Comparison of ENCODE assay signal across 24 cellular contexts in genomic region chr4:65167719-65168118, GRCh38.
DNase-seq lines count a peak whose midpoint lies in the region; ATAC-seq, FAIRE-seq and TF ChIP-seq lines count a peak whose summit lies in the region.
"Had no signal": no experiment of that assay in that cellular context is flagged by ENCODE, and none has a peak within 500 bp of the region (broad histone marks: within the 10 kb centered on the region; RNA-seq: fewer than 3 reads in every experiment).

No MANE protein-coding gene starts in this region.

- H2BK12ac ChIP-seq in mesenchymal stem cell (ENCODE audit: low read length in 2 of 2) = no peak overlapping the region

- no peaks in the 10 kb centered on the region for H3K79me2 ChIP-seq in GM23338 (replicated peaks; ENCODE audit: insufficient read depth)
- H3K79me2 ChIP-seq in astrocyte (ENCODE audit: insufficient read depth, low read length) = no peaks in the 10 kb centered on the region

- H3K18ac ChIP-seq in mesenchymal stem cell (ENCODE audit: low read depth in 1 of 2, low read length in 2 of 2) = no peak overlapping the region

- H3K79me1 ChIP-seq in mesenchymal stem cell (replicated peaks; ENCODE audit: low read length, poor library complexity, severe bottlenecking) = no peaks in the 10 kb centered on the region

- peaks cover 5% of the 10 kb centered on the region; the same call in 2 of the 3 replicates for H3K4me1 Mint-ChIP-seq in GM23338
- H3K4me1 Mint-ChIP-seq in astrocyte (ENCODE audit: low read depth, unreplicated experiment) = no peaks in the 10 kb centered on the region
- H3K4me1 Mint-ChIP-seq: CD14-positive monocyte had no signal

- H3K27ac Mint-ChIP-seq in GM23338 = 0 out of 2 replicates have a peak overlapping the region, but pooled peaks have one; percentile 16
- H3K27ac Mint-ChIP-seq in astrocyte (ENCODE audit: unreplicated experiment) = no peak overlapping the region
- H3K27ac Mint-ChIP-seq: CD14-positive monocyte; CD4-positive, alpha-beta T cell; H9; HFFc6 had no signal

- no peak overlapping the region for H2BK120ac ChIP-seq in mesenchymal stem cell (ENCODE audit: low read depth, low read length)

- ATAC-seq in GM23338 (no peak), upper lobe of right lung (no peak), GM19455 (IDR thresholded peaks at IDR 0.05; ENCODE audit: unreplicated experiment) (no peak)
- ATAC-seq: A549 had no signal

- no peaks in the 10 kb centered on the region for H3F3A ChIP-seq in GM23338 (replicated peaks; ENCODE audit: low read depth)

- H3K9me3 Mint-ChIP-seq in GM23338 = no peaks in the 10 kb centered on the region
- H3K9me3 Mint-ChIP-seq in astrocyte (ENCODE audit: unreplicated experiment) = no peaks in the 10 kb centered on the region
- H3K9me3 Mint-ChIP-seq: H9 had no signal

- no peak overlapping the region for H4K91ac ChIP-seq in mesenchymal stem cell (ENCODE audit: low read length)

- WGBS in mesenchymal stem cell = 69% methylated on average over 2 of the region's 3 CpGs

- H3K27me3 Mint-ChIP-seq in GM23338 (ENCODE audit: insufficient read depth, low read depth, poor library complexity) (no peaks in the 10 kb centered on the region), astrocyte (ENCODE audit: low read depth, unreplicated experiment) (no peaks in the 10 kb centered on the region)
- H3K27me3 Mint-ChIP-seq: CD4-positive, alpha-beta T cell had no signal

- H3K9ac ChIP-seq in astrocyte (ENCODE audit: low read length) = no peak overlapping the region
- no peak overlapping the region for H3K9ac ChIP-seq in mesenchymal stem cell (ENCODE audit: low read length)
- H3K9ac ChIP-seq: BLaER1 treated with 17β-estradiol and CSF1 and Interleukin-3, amounts not matched to agents 10 nM and 100 nM; GM23248 had no signal

- H3K36me3 Mint-ChIP-seq in GM23338 (ENCODE audit: low read depth) (no peaks in the 10 kb centered on the region), astrocyte (ENCODE audit: low read depth, unreplicated experiment) (no peaks in the 10 kb centered on the region)
- H3K36me3 Mint-ChIP-seq: CD14-positive monocyte had no signal

- intact Hi-C loops in upper lobe of right lung (cut with DNase I) = no loop called here

- H3K14ac ChIP-seq in mesenchymal stem cell (ENCODE audit: low read length in 2 of 2) = no peak overlapping the region

- H3K4me3 ChIP-seq in GM23338 = no peak overlapping the region
- H3K4me3 ChIP-seq in astrocyte (ENCODE audit: insufficient read depth, low read depth, low read length) = no peak overlapping the region
- no peak overlapping the region for H3K4me3 ChIP-seq in mesenchymal stem cell (ENCODE audit: insufficient read depth in 1 of 2, low read depth in 1 of 2, low read length in 2 of 2)
- H3K4me3 ChIP-seq in upper lobe of right lung = no peak overlapping the region
- H3K4me3 ChIP-seq: A549; BLaER1 treated with 17β-estradiol and CSF1 and Interleukin-3, amounts not matched to agents 10 nM and 100 nM; GM23248 had no signal

- TF ChIP-seq CTCF in GM23338 (conservative IDR thresholded peaks at IDR 0.05; ENCODE audit: low read depth in 2 of 2) (no peak), astrocyte (IDR thresholded peaks at IDR 0.05; ENCODE audit: insufficient read depth, low read depth, low read length) (no peak), upper lobe of right lung (IDR thresholded peaks at IDR 0.05) (no peak)

- H2BK15ac ChIP-seq in mesenchymal stem cell (ENCODE audit: low read depth, poor library complexity, severe bottlenecking) = no peak overlapping the region

- no peak overlapping the region for H3K23ac ChIP-seq in mesenchymal stem cell (ENCODE audit: low read length in 2 of 2)

- H3K4ac ChIP-seq in mesenchymal stem cell (ENCODE audit: low read depth in 1 of 2, low read length in 2 of 2) = no peak overlapping the region

- H2AK5ac ChIP-seq in mesenchymal stem cell (ENCODE audit: low read length, severe bottlenecking) = no peak overlapping the region

- H3K4me1 ChIP-seq in GM23338 (ENCODE audit: insufficient read depth) (no peaks in the 10 kb centered on the region; the same call in 1 of the 2 replicates), astrocyte (ENCODE audit: insufficient read depth, low read length) (no peaks in the 10 kb centered on the region), mesenchymal stem cell (ENCODE audit: control insufficient read depth, insufficient read depth, low read depth, low read length) (no peaks in the 10 kb centered on the region), upper lobe of right lung (no peaks in the 10 kb centered on the region)
- H3K4me1 ChIP-seq: A549, BE2C had no signal

- DNase-seq in GM23338 (ENCODE audit: low spot score) (no peak), astrocyte (ENCODE audit: low read depth) (peak; percentile 9), mesenchymal stem cell (no peak), T-helper 2 cell (no peak), LoVo (ENCODE audit: low spot score) (no peak), upper lobe of right lung (no peak)
- DNase-seq: 8988T; ACHN; AML-193; BE2C; Calu3; CD4-positive, alpha-beta T cell; COR-L47; DMS53; DMS79 treated with DMSO at 0.1 percent for 48 hours; GM23248; H9; HFFc6 had no signal

- FAIRE-seq in astrocyte (lab: Jason Lieb, UNC) = no peak
- FAIRE-seq: A549, G401.6, GM12892 had no signal

- H3K4me2 ChIP-seq in GM23338 = no peak overlapping the region
- no peak overlapping the region for H3K4me2 ChIP-seq in astrocyte (ENCODE audit: low read length)
- no peak overlapping the region for H3K4me2 ChIP-seq in mesenchymal stem cell (ENCODE audit: low read length, poor library complexity, severe bottlenecking)
- H3K4me2 ChIP-seq: A549; BLaER1 treated with 17β-estradiol and CSF1 and Interleukin-3, amounts not matched to agents 10 nM and 100 nM had no signal

- no peaks in the 10 kb centered on the region for H3K36me3 ChIP-seq in GM23338 (ENCODE audit: insufficient read depth)
- H3K36me3 ChIP-seq in astrocyte (ENCODE audit: insufficient read depth, low read length) = no peaks in the 10 kb centered on the region
- H3K36me3 ChIP-seq in mesenchymal stem cell (ENCODE audit: control insufficient read depth in 1 of 2, insufficient read depth in 2 of 2, low read depth in 1 of 2, low read length in 2 of 2) = no peaks in the 10 kb centered on the region
- no peaks in the 10 kb centered on the region for H3K36me3 ChIP-seq in upper lobe of right lung
- H3K36me3 ChIP-seq: BE2C; BLaER1 treated with 17β-estradiol and CSF1 and Interleukin-3, amounts not matched to agents 10 nM and 100 nM had no signal

- no peaks in the 10 kb centered on the region for H3K9me3 ChIP-seq in astrocyte (ENCODE audit: insufficient read depth, low read depth, low read length)
- H3K9me3 ChIP-seq in mesenchymal stem cell (ENCODE audit: control insufficient read depth, low read length) = no peaks in the 10 kb centered on the region
- H3K9me3 ChIP-seq in upper lobe of right lung = no peaks in the 10 kb centered on the region
- H3K9me3 ChIP-seq: A549; BE2C; BLaER1 treated with 17β-estradiol and CSF1 and Interleukin-3, amounts not matched to agents 10 nM and 100 nM had no signal

- H3K27ac ChIP-seq in GM23338 (ENCODE audit: low read depth) (no peak overlapping the region), astrocyte (ENCODE audit: low read depth, low read length) (no peak overlapping the region), mesenchymal stem cell (ENCODE audit: low read length, poor library complexity, severe bottlenecking) (no peak overlapping the region), upper lobe of right lung (no peak overlapping the region)
- H3K27ac ChIP-seq: A549; BLaER1 treated with 17β-estradiol and CSF1 and Interleukin-3, amounts not matched to agents 10 nM and 100 nM; GM23248 had no signal

- H3K4me3 Mint-ChIP-seq in GM23338 (no peak overlapping the region), astrocyte (ENCODE audit: unreplicated experiment) (no peak overlapping the region)
- H3K4me3 Mint-ChIP-seq: CD14-positive monocyte; CD4-positive, alpha-beta T cell; H9; HFFc6 had no signal

- H2BK5ac ChIP-seq in mesenchymal stem cell (ENCODE audit: low read depth, low read length, poor library complexity, severe bottlenecking) = peak overlapping the region; percentile 19

- no peaks in the 10 kb centered on the region for H4K20me1 ChIP-seq in GM23338 (replicated peaks; ENCODE audit: insufficient read depth)
- H4K20me1 ChIP-seq in astrocyte (ENCODE audit: insufficient read depth, low read length) = no peaks in the 10 kb centered on the region
- H4K20me1 ChIP-seq: BLaER1 treated with 17β-estradiol and CSF1 and Interleukin-3, amounts not matched to agents 10 nM and 100 nM had no signal

- H3K27me3 ChIP-seq in GM23338 (ENCODE audit: insufficient read depth) (no peaks in the 10 kb centered on the region), astrocyte (ENCODE audit: insufficient read depth, low read length) (no peaks in the 10 kb centered on the region), mesenchymal stem cell (ENCODE audit: control insufficient read depth in 1 of 2, insufficient read depth in 1 of 2, low read length in 2 of 2) (no peaks in the 10 kb centered on the region), upper lobe of right lung (no peaks in the 10 kb centered on the region)
- H3K27me3 ChIP-seq: BE2C; BLaER1 treated with 17β-estradiol and CSF1 and Interleukin-3, amounts not matched to agents 10 nM and 100 nM had no signal

- no peak overlapping the region for H2AFZ ChIP-seq in GM23338
- peak overlapping the region; percentile 11 for H2AFZ ChIP-seq in astrocyte (ENCODE audit: low read depth, low read length)
- H2AFZ ChIP-seq in mesenchymal stem cell (ENCODE audit: low read depth, low read length) = no peak overlapping the region
- H2AFZ ChIP-seq: GM23248 had no signal

- no peak overlapping the region for H4K8ac ChIP-seq in mesenchymal stem cell (ENCODE audit: low read length)

- no peaks in the 10 kb centered on the region for H3K9me2 ChIP-seq in GM23338 (ENCODE audit: insufficient read depth)

TF ChIP-seq in GM23338, 12 proteins besides CTCF, POLR2A, EP300 and RAD21 (continues in another document):
- TF ChIP-seq ZNF114 (CRISPR knock-in tag; IDR thresholded peaks at IDR 0.05) (no peak), EZH2phosphoT487 (IDR thresholded peaks at IDR 0.05; ENCODE audit: unreplicated experiment) (no peak)
